Comparison of ENCODE assay signal across 1 cellular context in the genomic region with DNA sequence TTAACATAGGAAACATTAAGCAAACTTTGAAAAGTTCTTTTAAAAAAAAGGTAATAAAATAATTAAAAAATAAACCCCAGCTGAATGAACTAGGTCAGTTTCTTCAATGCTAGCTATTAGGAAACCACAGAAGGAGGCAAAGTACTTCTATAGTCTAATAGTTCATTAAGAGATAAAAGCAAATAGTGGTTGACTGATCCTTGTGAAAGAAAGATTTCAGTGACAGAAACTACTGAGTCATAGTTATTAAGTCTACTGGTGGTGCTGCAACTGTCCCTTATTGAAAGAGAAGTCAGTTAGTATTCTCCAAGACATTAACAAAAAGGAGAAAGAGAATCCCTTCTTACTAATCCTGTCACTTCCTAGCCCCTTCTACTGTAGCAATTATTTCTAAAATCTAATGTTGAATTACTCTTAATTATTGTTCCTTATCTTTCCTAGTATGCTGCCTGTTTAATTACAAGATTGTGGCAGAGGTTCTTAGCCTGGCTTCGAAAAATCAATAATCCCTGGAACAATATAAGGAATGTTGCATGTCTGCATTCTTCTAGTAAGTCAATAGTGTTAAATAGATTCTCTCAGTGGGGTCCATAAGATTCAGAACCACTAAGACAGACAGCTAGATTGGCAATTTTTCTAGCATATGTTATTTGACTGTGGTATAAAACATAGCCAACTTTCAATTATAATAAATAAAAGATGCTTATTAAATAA.
TF ChIP-seq lines count a peak whose summit lies in the region.

No MANE protein-coding gene starts in this region.

TF ChIP-seq in H1, 55 proteins besides CTCF, POLR2A, EP300 and RAD21:
- TF ChIP-seq SRF (IDR thresholded peaks at IDR 0.05; ENCODE audit: low read depth, low read length) (no peak), SP2 (IDR thresholded peaks at IDR 0.05; ENCODE audit: low read length) (no peak), SP1 (IDR thresholded peaks at IDR 0.05; ENCODE audit: low read depth, low read length) (0 out of 2 replicates have a peak, but pooled peaks have one; percentile 26), SUZ12 (IDR thresholded peaks at IDR 0.05; ENCODE audit: low read length) (no peak), RBBP5 (IDR thresholded peaks at IDR 0.05; ENCODE audit: borderline replicate concordance, low read depth, low read length) (no peak), POLR2AphosphoS5 (IDR thresholded peaks at IDR 0.05; ENCODE audit: low read depth, low read length) (no peak)
